1 cellular context compared by ENCODE assay signal in the genomic region with DNA sequence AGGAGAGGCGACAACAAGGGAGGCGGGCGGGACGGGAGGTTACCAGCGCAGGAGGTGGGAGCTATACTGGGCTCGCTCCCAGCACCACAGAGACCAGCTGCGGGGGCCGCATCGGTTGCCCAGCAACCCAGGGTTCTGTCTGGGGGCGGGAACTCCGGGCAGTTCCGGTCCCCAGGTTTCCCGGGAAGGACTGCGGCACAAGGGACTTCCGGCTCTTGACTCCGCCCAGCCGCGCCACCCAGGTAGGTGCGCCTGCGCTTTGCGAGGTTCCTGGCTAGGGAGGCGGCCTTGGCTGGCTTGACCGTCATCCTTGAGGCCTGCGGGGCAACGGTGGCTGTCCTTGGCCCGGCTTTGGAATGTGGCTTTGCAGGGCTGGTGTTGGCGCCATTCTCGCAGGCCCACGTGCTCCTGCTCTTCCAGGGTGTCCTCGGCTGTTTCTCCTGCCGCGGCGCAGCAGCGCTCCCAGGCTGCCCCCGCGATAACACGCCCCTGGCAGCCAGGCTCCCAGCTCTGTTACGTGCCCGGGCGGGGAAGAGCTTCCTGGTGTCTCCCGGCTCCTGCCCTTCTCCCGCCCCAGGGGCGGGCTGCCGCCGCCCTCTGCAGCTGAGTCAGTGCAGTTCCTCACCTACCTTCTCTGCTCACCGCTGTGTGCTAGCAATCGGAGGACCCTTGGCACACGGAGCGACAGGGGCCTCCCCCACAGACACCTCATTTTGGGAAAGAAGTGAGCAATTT.
TF ChIP-seq lines count a peak whose summit lies in the region.

A gene with protein sequence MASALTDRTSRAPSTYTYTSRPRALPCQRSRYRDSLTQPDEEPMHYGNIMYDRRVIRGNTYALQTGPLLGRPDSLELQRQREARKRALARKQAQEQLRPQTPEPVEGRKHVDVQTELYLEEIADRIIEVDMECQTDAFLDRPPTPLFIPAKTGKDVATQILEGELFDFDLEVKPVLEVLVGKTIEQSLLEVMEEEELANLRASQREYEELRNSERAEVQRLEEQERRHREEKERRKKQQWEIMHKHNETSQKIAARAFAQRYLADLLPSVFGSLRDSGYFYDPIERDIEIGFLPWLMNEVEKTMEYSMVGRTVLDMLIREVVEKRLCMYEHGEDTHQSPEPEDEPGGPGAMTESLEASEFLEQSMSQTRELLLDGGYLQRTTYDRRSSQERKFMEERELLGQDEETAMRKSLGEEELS (minus strand): TSS at position 534 of the 735 bp plus-strand sequence. CDS start 652 bp downstream, outside the sequence.

TF ChIP-seq in SK-N-SH treated with all-trans-retinoic acid at 6 μM for 48 hours, 23 proteins besides CTCF, POLR2A, EP300 and RAD21 (continued from another document):
- TF ChIP-seq, protein P1, sequence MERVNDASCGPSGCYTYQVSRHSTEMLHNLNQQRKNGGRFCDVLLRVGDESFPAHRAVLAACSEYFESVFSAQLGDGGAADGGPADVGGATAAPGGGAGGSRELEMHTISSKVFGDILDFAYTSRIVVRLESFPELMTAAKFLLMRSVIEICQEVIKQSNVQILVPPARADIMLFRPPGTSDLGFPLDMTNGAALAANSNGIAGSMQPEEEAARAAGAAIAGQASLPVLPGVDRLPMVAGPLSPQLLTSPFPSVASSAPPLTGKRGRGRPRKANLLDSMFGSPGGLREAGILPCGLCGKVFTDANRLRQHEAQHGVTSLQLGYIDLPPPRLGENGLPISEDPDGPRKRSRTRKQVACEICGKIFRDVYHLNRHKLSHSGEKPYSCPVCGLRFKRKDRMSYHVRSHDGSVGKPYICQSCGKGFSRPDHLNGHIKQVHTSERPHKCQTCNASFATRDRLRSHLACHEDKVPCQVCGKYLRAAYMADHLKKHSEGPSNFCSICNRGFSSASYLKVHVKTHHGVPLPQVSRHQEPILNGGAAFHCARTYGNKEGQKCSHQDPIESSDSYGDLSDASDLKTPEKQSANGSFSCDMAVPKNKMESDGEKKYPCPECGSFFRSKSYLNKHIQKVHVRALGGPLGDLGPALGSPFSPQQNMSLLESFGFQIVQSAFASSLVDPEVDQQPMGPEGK (CRISPR knock-in tag; IDR thresholded peaks at IDR 0.05; ENCODE audit: borderline replicate concordance): peak; percentile 65; the same call in 1 of the 2 replicates
- no peak for TF ChIP-seq ARNTL (CRISPR knock-in tag; IDR thresholded peaks at IDR 0.05; ENCODE audit: borderline replicate concordance, low read depth)
- no peak for TF ChIP-seq TCF4 (CRISPR knock-in tag; IDR thresholded peaks at IDR 0.05; ENCODE audit: borderline replicate concordance)
- no peak for TF ChIP-seq ZNF70 (CRISPR knock-in tag; IDR thresholded peaks at IDR 0.05)
- TF ChIP-seq ZNF8 (CRISPR knock-in tag; IDR thresholded peaks at IDR 0.05): no peak
- TF ChIP-seq, protein P2, sequence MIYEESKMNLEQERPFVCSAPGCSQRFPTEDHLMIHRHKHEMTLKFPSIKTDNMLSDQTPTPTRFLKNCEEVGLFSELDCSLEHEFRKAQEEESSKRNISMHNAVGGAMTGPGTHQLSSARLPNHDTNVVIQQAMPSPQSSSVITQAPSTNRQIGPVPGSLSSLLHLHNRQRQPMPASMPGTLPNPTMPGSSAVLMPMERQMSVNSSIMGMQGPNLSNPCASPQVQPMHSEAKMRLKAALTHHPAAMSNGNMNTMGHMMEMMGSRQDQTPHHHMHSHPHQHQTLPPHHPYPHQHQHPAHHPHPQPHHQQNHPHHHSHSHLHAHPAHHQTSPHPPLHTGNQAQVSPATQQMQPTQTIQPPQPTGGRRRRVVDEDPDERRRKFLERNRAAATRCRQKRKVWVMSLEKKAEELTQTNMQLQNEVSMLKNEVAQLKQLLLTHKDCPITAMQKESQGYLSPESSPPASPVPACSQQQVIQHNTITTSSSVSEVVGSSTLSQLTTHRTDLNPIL (CRISPR knock-in tag; IDR thresholded peaks at IDR 0.05; ENCODE audit: low read depth): no peak
- no peak for TF ChIP-seq BACH2 (CRISPR knock-in tag; IDR thresholded peaks at IDR 0.05; ENCODE audit: borderline replicate concordance)
- TF ChIP-seq TOX (CRISPR knock-in tag; IDR thresholded peaks at IDR 0.05; ENCODE audit: borderline replicate concordance): no peak
- TF ChIP-seq, protein P3, sequence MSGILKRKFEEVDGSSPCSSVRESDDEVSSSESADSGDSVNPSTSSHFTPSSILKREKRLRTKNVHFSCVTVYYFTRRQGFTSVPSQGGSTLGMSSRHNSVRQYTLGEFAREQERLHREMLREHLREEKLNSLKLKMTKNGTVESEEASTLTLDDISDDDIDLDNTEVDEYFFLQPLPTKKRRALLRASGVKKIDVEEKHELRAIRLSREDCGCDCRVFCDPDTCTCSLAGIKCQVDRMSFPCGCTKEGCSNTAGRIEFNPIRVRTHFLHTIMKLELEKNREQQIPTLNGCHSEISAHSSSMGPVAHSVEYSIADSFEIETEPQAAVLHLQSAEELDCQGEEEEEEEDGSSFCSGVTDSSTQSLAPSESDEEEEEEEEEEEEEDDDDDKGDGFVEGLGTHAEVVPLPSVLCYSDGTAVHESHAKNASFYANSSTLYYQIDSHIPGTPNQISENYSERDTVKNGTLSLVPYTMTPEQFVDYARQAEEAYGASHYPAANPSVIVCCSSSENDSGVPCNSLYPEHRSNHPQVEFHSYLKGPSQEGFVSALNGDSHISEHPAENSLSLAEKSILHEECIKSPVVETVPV (CRISPR knock-in tag; IDR thresholded peaks at IDR 0.05): no peak
